Comparison of ENCODE assay signal across 12 cellular contexts in the genomic region with DNA sequence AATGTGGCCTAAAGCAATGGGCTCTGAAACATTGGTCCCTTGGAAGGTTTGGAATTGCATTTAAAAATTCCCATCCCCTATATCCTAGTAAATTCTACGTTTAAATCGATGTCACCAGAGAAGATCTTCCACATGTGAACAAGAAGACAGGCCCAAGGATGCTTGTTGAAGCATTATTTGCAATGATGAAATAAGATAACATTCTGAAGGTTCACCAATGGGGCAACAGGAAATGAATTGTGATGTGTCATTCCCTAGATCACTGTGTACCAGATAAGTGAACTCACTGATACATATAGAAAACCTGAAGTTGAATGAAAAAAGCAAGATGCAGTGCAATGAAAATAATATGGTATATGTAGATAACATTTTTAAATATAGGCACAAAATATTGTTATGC.
DNase-seq lines count a peak whose midpoint lies in the region; ATAC-seq, FAIRE-seq and TF ChIP-seq lines count a peak whose summit lies in the region.
"Had no signal": no experiment of that assay in that cellular context is flagged by ENCODE, and none has a peak within 500 bp of the region (broad histone marks: within the 10 kb centered on the region; RNA-seq: fewer than 3 reads in every experiment).

No MANE protein-coding gene starts in this region.

- no peaks in the 10 kb centered on the region for H3K27me3 ChIP-seq in SJSA1 (replicated peaks)
- H3K27me3 ChIP-seq in CD4-positive, alpha-beta T cell (ENCODE audit: control insufficient read depth, insufficient read depth, low read length): no peaks in the 10 kb centered on the region

- 10% methylated on average over 2 of the region's 2 CpGs for WGBS in A549 (ENCODE audit: missing lambda C conversion rate)

- no peak for TF ChIP-seq CTCF in A549 (IDR thresholded peaks at IDR 0.05)
- no peak for TF ChIP-seq CTCF in CD4-positive, alpha-beta T cell (IDR thresholded peaks at IDR 0.05)

- H3K9me3 ChIP-seq in A549 (0 out of 3 replicates have a peak, but pooled peaks cover 3% of the 10 kb centered on the region), SJSA1 (replicated peaks) (no peaks in the 10 kb centered on the region)
- H3K9me3 ChIP-seq in CD4-positive, alpha-beta T cell (ENCODE audit: control insufficient read depth, low read length): no peaks in the 10 kb centered on the region

- H3K4me3 ChIP-seq in A549 (no peak overlapping the region), SJSA1 (no peak overlapping the region)

- H3K4me1 Mint-ChIP-seq in CD4-positive, alpha-beta T cell (ENCODE audit: low read depth): no peaks in the 10 kb centered on the region

- peaks cover 4% of the 10 kb centered on the region for H3K9me3 Mint-ChIP-seq in CD4-positive, alpha-beta T cell

- TF ChIP-seq EP300 in A549 (IDR thresholded peaks at IDR 0.05): peak in 1 of 2 experiments; percentile 60; a peak in 3 of 5 replicates

- H3K4me3 Mint-ChIP-seq in CD4-positive, alpha-beta T cell: no peak overlapping the region

- DNase-seq in A549 (ENCODE audit: low read depth in 1 of 2, low spot score in 1 of 2) (peak; percentile 14 to 89), HPDE6-E6E7 (ENCODE audit: extremely low spot score) (peak; percentile 58), SJSA1 (ENCODE audit: low read depth in 1 of 2, low spot score in 2 of 2) (peak in 1 of 2 experiments; percentile 15), fibroblast of peridontal ligament (ENCODE audit: extremely low read depth) (peak; percentile 25), COR-L47 (lab: John Stamatoyannopoulos, UW) (no peak), cerebellum (ENCODE audit: low spot score) (no peak)
- DNase-seq in CD4-positive, alpha-beta T cell: no peak
- DNase-seq: activated CD4-positive, alpha-beta T cell treated with anti-CD3 and anti-CD28 coated beads, Interleukin-2, amount 50 U/mL, for 1 hour; activated effector memory CD4-positive, alpha-beta T cell treated with Interleukin-2 at 50 U/mL for 16 hours; head of caudate nucleus had no signal

- TF ChIP-seq POLR2A in A549 (IDR thresholded peaks at IDR 0.05; ENCODE audit: low read length): no peak

- POLR2A ChIA-PET in A549 (lab: Yijun Ruan, JAX): no interaction called here
- POLR2A ChIA-PET in CD4-positive, alpha-beta T cell (lab: Charles Lee): no interaction called here

- peak; percentile 96 for FAIRE-seq in A549 (lab: Jason Lieb, UNC)
- FAIRE-seq: H1 had no signal

- H3K27ac Mint-ChIP-seq in CD4-positive, alpha-beta T cell: no peak overlapping the region

- H3K27me3 Mint-ChIP-seq in CD4-positive, alpha-beta T cell: no peaks in the 10 kb centered on the region

- H3K27ac ChIP-seq in A549 (peak overlapping the region; percentile 88 to 90), SJSA1 (peak overlapping the region; percentile 98)
- H3K27ac ChIP-seq in CD4-positive, alpha-beta T cell (ENCODE audit: low read depth, low read length): no peak overlapping the region

- H3K36me3 Mint-ChIP-seq in CD4-positive, alpha-beta T cell (ENCODE audit: low read depth): no peaks in the 10 kb centered on the region

- H3K36me3 ChIP-seq in SJSA1: no peaks in the 10 kb centered on the region

- intact Hi-C loops in CD4-positive, alpha-beta T cell (cut with DNase I, micrococcal nuclease): no loop called here

- CTCF ChIA-PET in A549 (lab: Yijun Ruan, JAX): interaction anchor here (2.0 kb wide), 1 partner anchor 13 kb away, joined by 7 read pairs; no protein-coding TSS in a partner anchor
- CTCF ChIA-PET in CD4-positive, alpha-beta T cell (lab: Charles Lee): no interaction called here

- peak; percentile 37 to 74; a peak in 3 of 6 replicates for ATAC-seq in A549
- ATAC-seq in GM18520 (IDR thresholded peaks at IDR 0.05; ENCODE audit: unreplicated experiment): no peak
- no peak for ATAC-seq in CD4-positive, alpha-beta T cell (ENCODE audit: poor library complexity)

- H3K4me1 ChIP-seq in A549 (peaks cover 49% of the 10 kb centered on the region), SJSA1 (replicated peaks) (peaks cover 66% of the 10 kb centered on the region)

- H3K4me2 ChIP-seq in A549: peak overlapping the region; percentile 82

- TF ChIP-seq RAD21 in A549 (conservative IDR thresholded peaks at IDR 0.05 in 1 of 2, IDR thresholded peaks at IDR 0.05 in 1 of 2): no peak; a peak in 1 of 5 replicates

TF ChIP-seq in A549, 52 proteins besides CTCF, POLR2A, EP300 and RAD21:
- TF ChIP-seq ZNF302 (CRISPR knock-in tag; IDR thresholded peaks at IDR 0.05): no peak
- no peak for TF ChIP-seq POLR2AphosphoS2 (conservative IDR thresholded peaks at IDR 0.05; ENCODE audit: low read length)
- TF ChIP-seq HOXB13 (CRISPR knock-in tag; IDR thresholded peaks at IDR 0.05; ENCODE audit: low read depth): 0 out of 2 replicates have a peak, but pooled peaks have one; percentile 65
- TF ChIP-seq FOXS1 (CRISPR knock-in tag; IDR thresholded peaks at IDR 0.05): peak; percentile 48; the same call in 1 of the 2 replicates
- TF ChIP-seq NFE2L2 (conservative IDR thresholded peaks at IDR 0.05; ENCODE audit: low read length): peak; percentile 52; the same call in 1 of the 2 replicates
- peak; percentile 88; the same call in 1 of the 2 replicates for TF ChIP-seq RARB (CRISPR knock-in tag; IDR thresholded peaks at IDR 0.05)
- peak; percentile 30; the same call in 1 of the 2 replicates for TF ChIP-seq HES2 (IDR thresholded peaks at IDR 0.05)
- TF ChIP-seq GATA3 (IDR thresholded peaks at IDR 0.05; ENCODE audit: borderline replicate concordance): peak; percentile 81; the same call in 1 of the 2 replicates
- TF ChIP-seq RCOR1 (IDR thresholded peaks at IDR 0.05; ENCODE audit: low read depth, low read length): no peak
- peak; percentile 53 for TF ChIP-seq FOSL2 (IDR thresholded peaks at IDR 0.05)
- peak; percentile 76 for TF ChIP-seq FOSL2 (CRISPR knock-in tag; IDR thresholded peaks at IDR 0.05)
- peak; percentile 43 to 92; a peak in 2 of 4 replicates for TF ChIP-seq CEBPB (IDR thresholded peaks at IDR 0.05)
- TF ChIP-seq CHD4 (IDR thresholded peaks at IDR 0.05; ENCODE audit: borderline replicate concordance): no peak
- peak; percentile 90 for TF ChIP-seq MAFK (IDR thresholded peaks at IDR 0.05; ENCODE audit: partially characterized antibody)
- TF ChIP-seq, protein P1, sequence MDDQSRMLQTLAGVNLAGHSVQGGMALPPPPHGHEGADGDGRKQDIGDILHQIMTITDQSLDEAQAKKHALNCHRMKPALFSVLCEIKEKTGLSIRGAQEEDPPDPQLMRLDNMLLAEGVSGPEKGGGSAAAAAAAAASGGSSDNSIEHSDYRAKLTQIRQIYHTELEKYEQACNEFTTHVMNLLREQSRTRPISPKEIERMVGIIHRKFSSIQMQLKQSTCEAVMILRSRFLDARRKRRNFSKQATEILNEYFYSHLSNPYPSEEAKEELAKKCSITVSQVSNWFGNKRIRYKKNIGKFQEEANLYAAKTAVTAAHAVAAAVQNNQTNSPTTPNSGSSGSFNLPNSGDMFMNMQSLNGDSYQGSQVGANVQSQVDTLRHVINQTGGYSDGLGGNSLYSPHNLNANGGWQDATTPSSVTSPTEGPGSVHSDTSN (IDR thresholded peaks at IDR 0.05): no peak
- TF ChIP-seq, protein P2, sequence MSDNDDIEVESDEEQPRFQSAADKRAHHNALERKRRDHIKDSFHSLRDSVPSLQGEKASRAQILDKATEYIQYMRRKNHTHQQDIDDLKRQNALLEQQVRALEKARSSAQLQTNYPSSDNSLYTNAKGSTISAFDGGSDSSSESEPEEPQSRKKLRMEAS (IDR thresholded peaks at IDR 0.05): peak; percentile 82
- peak; percentile 49 to 51; a peak in 2 of 5 replicates for TF ChIP-seq JUN (IDR thresholded peaks at IDR 0.05)
- TF ChIP-seq E2F6 (IDR thresholded peaks at IDR 0.05; ENCODE audit: borderline replicate concordance, low read depth): peak; percentile 68; the same call in 1 of the 2 replicates
- TF ChIP-seq HEYL (CRISPR knock-in tag; IDR thresholded peaks at IDR 0.05): 0 out of 2 replicates have a peak, but pooled peaks have one; percentile 24
- no peak for TF ChIP-seq ATOH8 (CRISPR knock-in tag; IDR thresholded peaks at IDR 0.05; ENCODE audit: low read depth)
- TF ChIP-seq JUNB (IDR thresholded peaks at IDR 0.05): peak; percentile 65

Comparison
In these comparisons a context has a peak if more than half of its experiments do, and no peak if none do; other contexts are left out.
1. ATAC-seq: peak in A549 (2 of 2); none in GM18520 (single experiment) and CD4-positive, alpha-beta T cell (single experiment).
2. DNase-seq: peak in A549 (2 of 2), HPDE6-E6E7 (single experiment) and fibroblast of peridontal ligament (single experiment); none in COR-L47 (single experiment), CD4-positive, alpha-beta T cell (0 of 10) and cerebellum (single experiment).